In the genomic region with DNA sequence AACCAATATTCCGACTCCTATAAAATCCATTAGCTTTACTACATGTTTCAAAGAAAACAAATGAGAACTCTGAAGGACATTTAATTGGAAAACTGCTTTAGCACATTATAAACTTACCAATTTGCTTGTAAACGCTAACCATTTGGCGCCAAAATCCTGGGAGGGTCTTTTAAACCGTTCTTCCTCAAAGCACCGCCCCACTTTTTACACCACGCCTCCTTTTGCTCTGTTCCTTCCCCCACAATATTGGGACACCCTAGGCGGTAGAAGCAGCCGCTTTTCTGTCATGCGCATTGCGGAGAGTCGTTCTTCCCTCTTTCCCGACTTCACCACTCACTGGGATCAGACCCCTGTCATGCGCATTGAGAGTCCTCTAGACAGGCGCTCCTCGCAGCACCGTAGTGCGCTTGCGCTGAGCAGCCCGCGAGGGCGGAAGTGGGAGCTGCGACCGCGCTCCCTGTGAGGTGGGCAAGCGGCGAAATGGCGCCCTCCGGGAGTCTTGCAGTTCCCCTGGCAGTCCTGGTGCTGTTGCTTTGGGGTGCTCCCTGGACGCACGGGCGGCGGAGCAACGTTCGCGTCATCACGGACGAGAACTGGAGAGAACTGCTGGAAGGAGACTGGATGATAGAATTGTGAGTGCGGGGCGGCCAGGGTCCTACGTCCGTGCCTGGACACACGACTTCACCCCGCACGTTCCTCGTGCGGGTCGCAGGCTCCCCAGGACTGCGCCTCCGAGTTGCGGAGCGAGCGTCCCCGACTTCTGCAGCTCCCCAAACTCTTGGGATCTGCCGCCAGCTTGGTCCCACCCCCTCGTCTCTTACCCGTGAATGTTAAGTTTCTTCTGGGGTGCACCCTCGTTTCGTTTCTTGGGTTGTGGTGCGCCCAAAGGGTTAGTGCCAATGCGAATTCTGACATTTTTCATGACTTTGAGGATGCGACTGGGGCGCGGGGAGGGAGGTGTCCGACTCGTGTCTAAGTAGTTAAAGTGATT, we compare ENCODE assay signal across 1 cellular context.
TF ChIP-seq lines count a peak whose summit lies in the region.

A gene with protein sequence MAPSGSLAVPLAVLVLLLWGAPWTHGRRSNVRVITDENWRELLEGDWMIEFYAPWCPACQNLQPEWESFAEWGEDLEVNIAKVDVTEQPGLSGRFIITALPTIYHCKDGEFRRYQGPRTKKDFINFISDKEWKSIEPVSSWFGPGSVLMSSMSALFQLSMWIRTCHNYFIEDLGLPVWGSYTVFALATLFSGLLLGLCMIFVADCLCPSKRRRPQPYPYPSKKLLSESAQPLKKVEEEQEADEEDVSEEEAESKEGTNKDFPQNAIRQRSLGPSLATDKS (plus strand): TSS at position 435 of the 991 bp plus-strand sequence. CDS start 46 bp downstream, at position 481.

TF ChIP-seq in HEK293, 187 proteins besides CTCF, POLR2A, EP300 and RAD21 (continued from another document and continues in another):
- TF ChIP-seq, protein P1, sequence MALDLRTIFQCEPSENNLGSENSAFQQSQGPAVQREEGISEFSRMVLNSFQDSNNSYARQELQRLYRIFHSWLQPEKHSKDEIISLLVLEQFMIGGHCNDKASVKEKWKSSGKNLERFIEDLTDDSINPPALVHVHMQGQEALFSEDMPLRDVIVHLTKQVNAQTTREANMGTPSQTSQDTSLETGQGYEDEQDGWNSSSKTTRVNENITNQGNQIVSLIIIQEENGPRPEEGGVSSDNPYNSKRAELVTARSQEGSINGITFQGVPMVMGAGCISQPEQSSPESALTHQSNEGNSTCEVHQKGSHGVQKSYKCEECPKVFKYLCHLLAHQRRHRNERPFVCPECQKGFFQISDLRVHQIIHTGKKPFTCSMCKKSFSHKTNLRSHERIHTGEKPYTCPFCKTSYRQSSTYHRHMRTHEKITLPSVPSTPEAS (tag by site-specific recombination; IDR thresholded peaks at IDR 0.05), result no peak
- TF ChIP-seq KLF16 (tag by site-specific recombination; IDR thresholded peaks at IDR 0.05), result 0 out of 2 replicates have a peak, but pooled peaks have one; percentile 16
- no peak for TF ChIP-seq SCRT2 (tag by site-specific recombination; IDR thresholded peaks at IDR 0.05)
- TF ChIP-seq, protein P2, sequence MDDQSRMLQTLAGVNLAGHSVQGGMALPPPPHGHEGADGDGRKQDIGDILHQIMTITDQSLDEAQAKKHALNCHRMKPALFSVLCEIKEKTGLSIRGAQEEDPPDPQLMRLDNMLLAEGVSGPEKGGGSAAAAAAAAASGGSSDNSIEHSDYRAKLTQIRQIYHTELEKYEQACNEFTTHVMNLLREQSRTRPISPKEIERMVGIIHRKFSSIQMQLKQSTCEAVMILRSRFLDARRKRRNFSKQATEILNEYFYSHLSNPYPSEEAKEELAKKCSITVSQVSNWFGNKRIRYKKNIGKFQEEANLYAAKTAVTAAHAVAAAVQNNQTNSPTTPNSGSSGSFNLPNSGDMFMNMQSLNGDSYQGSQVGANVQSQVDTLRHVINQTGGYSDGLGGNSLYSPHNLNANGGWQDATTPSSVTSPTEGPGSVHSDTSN (CRISPR knock-in tag; IDR thresholded peaks at IDR 0.05), result 0 out of 2 replicates have a peak, but pooled peaks have one; percentile 33
- TF ChIP-seq GLI2 (tag by site-specific recombination; IDR thresholded peaks at IDR 0.05; ENCODE audit: borderline replicate concordance, low read depth), result no peak
- peak; percentile 44; the same call in 1 of the 2 replicates for TF ChIP-seq ZFHX2 (tag by site-specific recombination; conservative IDR thresholded peaks at IDR 0.05)
- TF ChIP-seq ZNF354C (tag by site-specific recombination; IDR thresholded peaks at IDR 0.05; ENCODE audit: borderline replicate concordance, low read depth), result no peak
- no peak for TF ChIP-seq ZNF350 (tag by site-specific recombination; IDR thresholded peaks at IDR 0.05)
- TF ChIP-seq, protein P3, sequence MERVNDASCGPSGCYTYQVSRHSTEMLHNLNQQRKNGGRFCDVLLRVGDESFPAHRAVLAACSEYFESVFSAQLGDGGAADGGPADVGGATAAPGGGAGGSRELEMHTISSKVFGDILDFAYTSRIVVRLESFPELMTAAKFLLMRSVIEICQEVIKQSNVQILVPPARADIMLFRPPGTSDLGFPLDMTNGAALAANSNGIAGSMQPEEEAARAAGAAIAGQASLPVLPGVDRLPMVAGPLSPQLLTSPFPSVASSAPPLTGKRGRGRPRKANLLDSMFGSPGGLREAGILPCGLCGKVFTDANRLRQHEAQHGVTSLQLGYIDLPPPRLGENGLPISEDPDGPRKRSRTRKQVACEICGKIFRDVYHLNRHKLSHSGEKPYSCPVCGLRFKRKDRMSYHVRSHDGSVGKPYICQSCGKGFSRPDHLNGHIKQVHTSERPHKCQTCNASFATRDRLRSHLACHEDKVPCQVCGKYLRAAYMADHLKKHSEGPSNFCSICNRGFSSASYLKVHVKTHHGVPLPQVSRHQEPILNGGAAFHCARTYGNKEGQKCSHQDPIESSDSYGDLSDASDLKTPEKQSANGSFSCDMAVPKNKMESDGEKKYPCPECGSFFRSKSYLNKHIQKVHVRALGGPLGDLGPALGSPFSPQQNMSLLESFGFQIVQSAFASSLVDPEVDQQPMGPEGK (tag by site-specific recombination; IDR thresholded peaks at IDR 0.05), result peak; percentile 36; the same call in 1 of the 2 replicates
- TF ChIP-seq ZNF549 (tag by site-specific recombination; IDR thresholded peaks at IDR 0.05), result no peak
- TF ChIP-seq ZNF623 (tag by site-specific recombination; IDR thresholded peaks at IDR 0.05), result no peak
- TF ChIP-seq ZNF426 (tag by site-specific recombination; IDR thresholded peaks at IDR 0.05), result no peak
- TF ChIP-seq, protein P4, sequence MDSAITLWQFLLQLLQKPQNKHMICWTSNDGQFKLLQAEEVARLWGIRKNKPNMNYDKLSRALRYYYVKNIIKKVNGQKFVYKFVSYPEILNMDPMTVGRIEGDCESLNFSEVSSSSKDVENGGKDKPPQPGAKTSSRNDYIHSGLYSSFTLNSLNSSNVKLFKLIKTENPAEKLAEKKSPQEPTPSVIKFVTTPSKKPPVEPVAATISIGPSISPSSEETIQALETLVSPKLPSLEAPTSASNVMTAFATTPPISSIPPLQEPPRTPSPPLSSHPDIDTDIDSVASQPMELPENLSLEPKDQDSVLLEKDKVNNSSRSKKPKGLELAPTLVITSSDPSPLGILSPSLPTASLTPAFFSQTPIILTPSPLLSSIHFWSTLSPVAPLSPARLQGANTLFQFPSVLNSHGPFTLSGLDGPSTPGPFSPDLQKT (IDR thresholded peaks at IDR 0.05; ENCODE audit: borderline replicate concordance, low read depth, low read length), result no peak
- TF ChIP-seq, protein P5, sequence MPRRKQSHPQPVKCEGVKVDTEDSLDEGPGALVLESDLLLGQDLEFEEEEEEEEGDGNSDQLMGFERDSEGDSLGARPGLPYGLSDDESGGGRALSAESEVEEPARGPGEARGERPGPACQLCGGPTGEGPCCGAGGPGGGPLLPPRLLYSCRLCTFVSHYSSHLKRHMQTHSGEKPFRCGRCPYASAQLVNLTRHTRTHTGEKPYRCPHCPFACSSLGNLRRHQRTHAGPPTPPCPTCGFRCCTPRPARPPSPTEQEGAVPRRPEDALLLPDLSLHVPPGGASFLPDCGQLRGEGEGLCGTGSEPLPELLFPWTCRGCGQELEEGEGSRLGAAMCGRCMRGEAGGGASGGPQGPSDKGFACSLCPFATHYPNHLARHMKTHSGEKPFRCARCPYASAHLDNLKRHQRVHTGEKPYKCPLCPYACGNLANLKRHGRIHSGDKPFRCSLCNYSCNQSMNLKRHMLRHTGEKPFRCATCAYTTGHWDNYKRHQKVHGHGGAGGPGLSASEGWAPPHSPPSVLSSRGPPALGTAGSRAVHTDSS (tag by site-specific recombination; IDR thresholded peaks at IDR 0.05), result no peak
- TF ChIP-seq ZNF561 (tag by site-specific recombination; IDR thresholded peaks at IDR 0.05; ENCODE audit: borderline replicate concordance), result no peak
- no peak for TF ChIP-seq ZNF169 (tag by site-specific recombination; IDR thresholded peaks at IDR 0.05)
- no peak for TF ChIP-seq ZNF223 (tag by site-specific recombination; IDR thresholded peaks at IDR 0.05)
- TF ChIP-seq ZNF140 (tag by site-specific recombination; IDR thresholded peaks at IDR 0.05), result no peak
- TF ChIP-seq, protein P6, sequence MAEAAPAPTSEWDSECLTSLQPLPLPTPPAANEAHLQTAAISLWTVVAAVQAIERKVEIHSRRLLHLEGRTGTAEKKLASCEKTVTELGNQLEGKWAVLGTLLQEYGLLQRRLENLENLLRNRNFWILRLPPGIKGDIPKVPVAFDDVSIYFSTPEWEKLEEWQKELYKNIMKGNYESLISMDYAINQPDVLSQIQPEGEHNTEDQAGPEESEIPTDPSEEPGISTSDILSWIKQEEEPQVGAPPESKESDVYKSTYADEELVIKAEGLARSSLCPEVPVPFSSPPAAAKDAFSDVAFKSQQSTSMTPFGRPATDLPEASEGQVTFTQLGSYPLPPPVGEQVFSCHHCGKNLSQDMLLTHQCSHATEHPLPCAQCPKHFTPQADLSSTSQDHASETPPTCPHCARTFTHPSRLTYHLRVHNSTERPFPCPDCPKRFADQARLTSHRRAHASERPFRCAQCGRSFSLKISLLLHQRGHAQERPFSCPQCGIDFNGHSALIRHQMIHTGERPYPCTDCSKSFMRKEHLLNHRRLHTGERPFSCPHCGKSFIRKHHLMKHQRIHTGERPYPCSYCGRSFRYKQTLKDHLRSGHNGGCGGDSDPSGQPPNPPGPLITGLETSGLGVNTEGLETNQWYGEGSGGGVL (tag by site-specific recombination; IDR thresholded peaks at IDR 0.05), result no peak
- no peak for TF ChIP-seq EGR2 (tag by site-specific recombination; IDR thresholded peaks at IDR 0.05; ENCODE audit: low read depth)
- TF ChIP-seq, protein P7, sequence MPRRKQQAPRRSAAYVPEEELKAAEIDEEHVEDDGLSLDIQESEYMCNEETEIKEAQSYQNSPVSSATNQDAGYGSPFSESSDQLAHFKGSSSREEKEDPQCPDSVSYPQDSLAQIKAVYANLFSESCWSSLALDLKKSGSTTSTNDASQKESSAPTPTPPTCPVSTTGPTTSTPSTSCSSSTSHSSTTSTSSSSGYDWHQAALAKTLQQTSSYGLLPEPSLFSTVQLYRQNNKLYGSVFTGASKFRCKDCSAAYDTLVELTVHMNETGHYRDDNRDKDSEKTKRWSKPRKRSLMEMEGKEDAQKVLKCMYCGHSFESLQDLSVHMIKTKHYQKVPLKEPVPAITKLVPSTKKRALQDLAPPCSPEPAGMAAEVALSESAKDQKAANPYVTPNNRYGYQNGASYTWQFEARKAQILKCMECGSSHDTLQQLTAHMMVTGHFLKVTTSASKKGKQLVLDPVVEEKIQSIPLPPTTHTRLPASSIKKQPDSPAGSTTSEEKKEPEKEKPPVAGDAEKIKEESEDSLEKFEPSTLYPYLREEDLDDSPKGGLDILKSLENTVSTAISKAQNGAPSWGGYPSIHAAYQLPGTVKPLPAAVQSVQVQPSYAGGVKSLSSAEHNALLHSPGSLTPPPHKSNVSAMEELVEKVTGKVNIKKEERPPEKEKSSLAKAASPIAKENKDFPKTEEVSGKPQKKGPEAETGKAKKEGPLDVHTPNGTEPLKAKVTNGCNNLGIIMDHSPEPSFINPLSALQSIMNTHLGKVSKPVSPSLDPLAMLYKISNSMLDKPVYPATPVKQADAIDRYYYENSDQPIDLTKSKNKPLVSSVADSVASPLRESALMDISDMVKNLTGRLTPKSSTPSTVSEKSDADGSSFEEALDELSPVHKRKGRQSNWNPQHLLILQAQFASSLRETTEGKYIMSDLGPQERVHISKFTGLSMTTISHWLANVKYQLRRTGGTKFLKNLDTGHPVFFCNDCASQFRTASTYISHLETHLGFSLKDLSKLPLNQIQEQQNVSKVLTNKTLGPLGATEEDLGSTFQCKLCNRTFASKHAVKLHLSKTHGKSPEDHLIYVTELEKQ (tag by site-specific recombination; IDR thresholded peaks at IDR 0.05; ENCODE audit: borderline replicate concordance), result no peak
- no peak for TF ChIP-seq MYNN (tag by site-specific recombination; IDR thresholded peaks at IDR 0.05; ENCODE audit: borderline replicate concordance)
- TF ChIP-seq ZNF175 (tag by site-specific recombination; IDR thresholded peaks at IDR 0.05), result no peak
- TF ChIP-seq, protein P8, sequence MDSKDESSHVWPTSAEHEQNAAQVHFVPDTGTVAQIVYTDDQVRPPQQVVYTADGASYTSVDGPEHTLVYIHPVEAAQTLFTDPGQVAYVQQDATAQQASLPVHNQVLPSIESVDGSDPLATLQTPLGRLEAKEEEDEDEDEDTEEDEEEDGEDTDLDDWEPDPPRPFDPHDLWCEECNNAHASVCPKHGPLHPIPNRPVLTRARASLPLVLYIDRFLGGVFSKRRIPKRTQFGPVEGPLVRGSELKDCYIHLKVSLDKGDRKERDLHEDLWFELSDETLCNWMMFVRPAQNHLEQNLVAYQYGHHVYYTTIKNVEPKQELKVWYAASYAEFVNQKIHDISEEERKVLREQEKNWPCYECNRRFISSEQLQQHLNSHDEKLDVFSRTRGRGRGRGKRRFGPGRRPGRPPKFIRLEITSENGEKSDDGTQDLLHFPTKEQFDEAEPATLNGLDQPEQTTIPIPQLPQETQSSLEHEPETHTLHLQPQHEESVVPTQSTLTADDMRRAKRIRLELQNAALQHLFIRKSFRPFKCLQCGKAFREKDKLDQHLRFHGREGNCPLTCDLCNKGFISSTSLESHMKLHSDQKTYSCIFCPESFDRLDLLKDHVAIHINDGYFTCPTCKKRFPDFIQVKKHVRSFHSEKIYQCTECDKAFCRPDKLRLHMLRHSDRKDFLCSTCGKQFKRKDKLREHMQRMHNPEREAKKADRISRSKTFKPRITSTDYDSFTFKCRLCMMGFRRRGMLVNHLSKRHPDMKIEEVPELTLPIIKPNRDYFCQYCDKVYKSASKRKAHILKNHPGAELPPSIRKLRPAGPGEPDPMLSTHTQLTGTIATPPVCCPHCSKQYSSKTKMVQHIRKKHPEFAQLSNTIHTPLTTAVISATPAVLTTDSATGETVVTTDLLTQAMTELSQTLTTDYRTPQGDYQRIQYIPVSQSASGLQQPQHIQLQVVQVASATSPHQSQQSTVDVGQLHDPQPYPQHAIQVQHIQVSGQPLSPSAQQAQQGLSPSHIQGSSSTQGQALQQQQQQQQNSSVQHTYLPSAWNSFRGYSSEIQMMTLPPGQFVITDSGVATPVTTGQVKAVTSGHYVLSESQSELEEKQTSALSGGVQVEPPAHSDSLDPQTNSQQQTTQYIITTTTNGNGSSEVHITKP (tag by site-specific recombination; IDR thresholded peaks at IDR 0.05), result peak; percentile 71
- peak; percentile 34; the same call in 1 of the 2 replicates for TF ChIP-seq ZNF394 (tag by site-specific recombination; IDR thresholded peaks at IDR 0.05; ENCODE audit: borderline replicate concordance)
- TF ChIP-seq, protein P9, sequence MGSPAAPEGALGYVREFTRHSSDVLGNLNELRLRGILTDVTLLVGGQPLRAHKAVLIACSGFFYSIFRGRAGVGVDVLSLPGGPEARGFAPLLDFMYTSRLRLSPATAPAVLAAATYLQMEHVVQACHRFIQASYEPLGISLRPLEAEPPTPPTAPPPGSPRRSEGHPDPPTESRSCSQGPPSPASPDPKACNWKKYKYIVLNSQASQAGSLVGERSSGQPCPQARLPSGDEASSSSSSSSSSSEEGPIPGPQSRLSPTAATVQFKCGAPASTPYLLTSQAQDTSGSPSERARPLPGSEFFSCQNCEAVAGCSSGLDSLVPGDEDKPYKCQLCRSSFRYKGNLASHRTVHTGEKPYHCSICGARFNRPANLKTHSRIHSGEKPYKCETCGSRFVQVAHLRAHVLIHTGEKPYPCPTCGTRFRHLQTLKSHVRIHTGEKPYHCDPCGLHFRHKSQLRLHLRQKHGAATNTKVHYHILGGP (tag by site-specific recombination; IDR thresholded peaks at IDR 0.05), result no peak
- TF ChIP-seq KLF7 (tag by site-specific recombination; IDR thresholded peaks at IDR 0.05; ENCODE audit: borderline replicate concordance), result no peak
